In genomic region chr1:115251340-115251748, GRCh38 we compare ENCODE assay signal across 19 cellular contexts.
DNase-seq lines count a peak whose midpoint lies in the region; ATAC-seq, FAIRE-seq and TF ChIP-seq lines count a peak whose summit lies in the region.
"Had no signal": no experiment of that assay in that cellular context is flagged by ENCODE, and none has a peak within 500 bp of the region (broad histone marks: within the 10 kb centered on the region; RNA-seq: fewer than 3 reads in every experiment).

No MANE protein-coding gene starts in this region.

- H3K27me3 Mint-ChIP-seq in mesothelial cell of epicardium (ENCODE audit: low read depth): no peaks in the 10 kb centered on the region
- H3K27me3 Mint-ChIP-seq: dendritic cell treated with granulocyte-macrophage colony-stimulating factor and Interleukin-4, amounts not matched to agents 40 ng/mL and 50 ng/mL, for 4 days had no signal

- H3K4me1 ChIP-seq in HepG2 (ENCODE audit: insufficient read depth, low read length): no peaks in the 10 kb centered on the region
- H3K4me1 ChIP-seq: esophagus squamous epithelium had no signal

- H3K4me2 ChIP-seq in HepG2 (ENCODE audit: low read depth, low read length): no peak overlapping the region
- H3K4me2 ChIP-seq: PC-9 had no signal

- TF ChIP-seq CTCF in AG10803 (conservative IDR thresholded peaks at IDR 0.05; ENCODE audit: low read length) (no peak), epithelial cell of esophagus (IDR thresholded peaks at IDR 0.05; ENCODE audit: insufficient read depth, low read depth, low read length, missing control alignments) (no peak), mesothelial cell of epicardium (IDR thresholded peaks at IDR 0.05; ENCODE audit: unreplicated experiment) (no peak), HepG2 (CRISPR knock-in tag; IDR thresholded peaks at IDR 0.05) (no peak)

- 0% methylated on average over 2 of the region's 2 CpGs for WGBS in HepG2 (ENCODE audit: low lambda C conversion rate)

- no peak for TF ChIP-seq EP300 in HepG2 (IDR thresholded peaks at IDR 0.05; ENCODE audit: low read depth in 2 of 2, low read length in 2 of 2)
- TF ChIP-seq EP300 in HepG2 (CRISPR knock-in tag; IDR thresholded peaks at IDR 0.05; ENCODE audit: borderline replicate concordance): no peak

- intact Hi-C loops in HepG2 (cut with micrococcal nuclease; ENCODE audit: unreplicated experiment): no loop called here

- H3K27ac ChIP-seq in HepG2 (ENCODE audit: extremely low read length, insufficient read depth, low read length): no peak overlapping the region
- H3K27ac ChIP-seq: PC-9 had no signal

- H3K27me3 ChIP-seq in HepG2 (ENCODE audit: control insufficient read depth in 1 of 2, insufficient read depth in 2 of 2, low read length in 2 of 2): no peaks in the 10 kb centered on the region
- H3K27me3 ChIP-seq: esophagus squamous epithelium had no signal

- in situ Hi-C loops in HepG2 (cut with HindIII; ENCODE audit: extremely low pct_ligation_motif_present, low pct_unique_long_range_greater_than_20kb): no loop called here

- H3K79me2 ChIP-seq in HepG2 (ENCODE audit: insufficient read depth, low read length): no peaks in the 10 kb centered on the region

- no peaks in the 10 kb centered on the region for H3K36me3 ChIP-seq in HepG2 (replicated peaks in 1 of 2; ENCODE audit: control insufficient read depth in 1 of 2, insufficient read depth in 2 of 2, low read length in 2 of 2)
- H3K36me3 ChIP-seq: esophagus squamous epithelium had no signal

- no peaks in the 10 kb centered on the region for H4K20me1 ChIP-seq in HepG2 (ENCODE audit: insufficient read depth, low read length)

- no peak for FAIRE-seq in HepG2 (lab: Jason Lieb, UNC)

- H3K4me3 ChIP-seq in AG10803 (ENCODE audit: low read length): no peak overlapping the region
- H3K4me3 ChIP-seq in epithelial cell of esophagus (ENCODE audit: low read length): no peak overlapping the region
- H3K4me3 ChIP-seq in HepG2 (replicated peaks in 1 of 3; ENCODE audit: insufficient read depth in 1 of 3, low read depth in 2 of 3, low read length in 3 of 3): no peak overlapping the region
- H3K4me3 ChIP-seq: esophagus squamous epithelium, PC-9 had no signal

- POLR2A ChIA-PET in HepG2 (lab: Yijun Ruan, JAX): no interaction called here

- no peak for TF ChIP-seq RAD21 in HepG2 (CRISPR knock-in tag; IDR thresholded peaks at IDR 0.05)

- H3K9me3 Mint-ChIP-seq in mesothelial cell of epicardium: peaks cover 35% of the 10 kb centered on the region
- H3K9me3 Mint-ChIP-seq: dendritic cell treated with granulocyte-macrophage colony-stimulating factor and Interleukin-4, amounts not matched to agents 40 ng/mL and 50 ng/mL, for 4 days; T-helper 2 cell treated with Interferon-gamma antibody and Interleukin-4, amounts not matched to agents 5 μg/mL and 100 μg/mL, for 36 hours had no signal

- ATAC-seq in GM21619 (IDR thresholded peaks at IDR 0.05; ENCODE audit: unreplicated experiment) (no peak), HepG2 (no peak)
- ATAC-seq: activated CD4-positive, alpha-beta T cell treated with anti-CD3 and anti-CD28 coated beads for 36 hours; stimulated activated naive CD8-positive, alpha-beta T cell treated with anti-CD3 and anti-CD28 coated beads, Interleukin-15, amount 100 ng/mL, for 72 hours had no signal

- DNase-seq in AG10803 (ENCODE audit: low read depth): peak; percentile 66
- peak; percentile 56 for DNase-seq in RPMI7951 (ENCODE audit: low read depth)
- DNase-seq in epithelial cell of esophagus (ENCODE audit: low read depth): peak; percentile 29
- no peak for DNase-seq in mesothelial cell of epicardium (ENCODE audit: low spot score in 2 of 2, unreplicated experiment in 2 of 2)
- DNase-seq in HepG2 (ENCODE audit: low spot score): no peak
- no peak for DNase-seq in activated T-cell treated with anti-CD3 and anti-CD28 coated beads, Interleukin-2, amount 50 U/mL, for 48 hours
- DNase-seq in SKM-1 treated with dmso at 0.1 percent for 144 hours (lab: John Stamatoyannopoulos, UW; ENCODE audit: unreplicated experiment): no peak
- DNase-seq: activated CD4-positive, alpha-beta T cell treated with anti-CD3 and anti-CD28 coated beads for 36 hours; activated T-cell treated with anti-CD3 and anti-CD28 coated beads for 4 hours; AML-193; esophagus squamous epithelium; Kasumi-1; midbrain; PC-9; stimulated activated CD4-positive, alpha-beta T cell treated with anti-CD3 and anti-CD28 coated beads, Interleukin-12 subunit alpha, Interleukin-12 subunit beta, amount 100 ng/mL, for 4 hours; stimulated activated naive CD8-positive, alpha-beta T cell treated with anti-CD3 and anti-CD28 coated beads, Interleukin-15, amount 100 ng/mL, for 72 hours had no signal

- no TSS peak for BruUV-seq in HepG2 (replicated peaks; lab: Mats Ljungman, UMichigan)

- H3K4me1 Mint-ChIP-seq in mesothelial cell of epicardium: peaks cover 10% of the 10 kb centered on the region
- H3K4me1 Mint-ChIP-seq: activated CD4-positive, alpha-beta T cell treated with anti-CD3 and anti-CD28 coated beads for 36 hours; stimulated activated naive CD8-positive, alpha-beta T cell treated with anti-CD3 and anti-CD28 coated beads, Interleukin-15, amount 100 ng/mL, for 72 hours had no signal

- no peak for TF ChIP-seq POLR2A in HepG2 (IDR thresholded peaks at IDR 0.05; ENCODE audit: insufficient read depth in 1 of 2, low read depth in 2 of 2, low read length in 2 of 2)

- no peak overlapping the region for H2AFZ ChIP-seq in HepG2 (ENCODE audit: low read length)
- H2AFZ ChIP-seq: PC-9 had no signal

- peak overlapping the region; percentile 81 for H3K27ac Mint-ChIP-seq in mesothelial cell of epicardium
- H3K27ac Mint-ChIP-seq: activated CD4-positive, alpha-beta T cell treated with anti-CD3 and anti-CD28 coated beads for 36 hours; dendritic cell treated with granulocyte-macrophage colony-stimulating factor and Interleukin-4, amounts not matched to agents 40 ng/mL and 50 ng/mL, for 4 days; stimulated activated naive CD8-positive, alpha-beta T cell treated with anti-CD3 and anti-CD28 coated beads, Interleukin-15, amount 100 ng/mL, for 72 hours; T-helper 2 cell treated with Interferon-gamma antibody and Interleukin-4, amounts not matched to agents 5 μg/mL and 100 μg/mL, for 36 hours had no signal

- H3K36me3 Mint-ChIP-seq in mesothelial cell of epicardium: peaks cover 5% of the 10 kb centered on the region

- H3K9ac ChIP-seq in HepG2 (ENCODE audit: insufficient read depth, low read depth, low read length): no peak overlapping the region

- CTCF ChIA-PET in HepG2 (lab: Yijun Ruan, JAX; ENCODE audit: low intra/inter-chr PET ratio, low total read pairs): no interaction called here

- H3K9me3 ChIP-seq in HepG2 (ENCODE audit: low read length): no peaks in the 10 kb centered on the region

- no peak overlapping the region for H3K4me3 Mint-ChIP-seq in mesothelial cell of epicardium
- H3K4me3 Mint-ChIP-seq: activated CD4-positive, alpha-beta T cell treated with anti-CD3 and anti-CD28 coated beads for 36 hours; dendritic cell treated with granulocyte-macrophage colony-stimulating factor and Interleukin-4, amounts not matched to agents 40 ng/mL and 50 ng/mL, for 4 days; stimulated activated naive CD8-positive, alpha-beta T cell treated with anti-CD3 and anti-CD28 coated beads, Interleukin-15, amount 100 ng/mL, for 72 hours; T-helper 2 cell treated with Interferon-gamma antibody and Interleukin-4, amounts not matched to agents 5 μg/mL and 100 μg/mL, for 36 hours had no signal

TF ChIP-seq in HepG2, 621 proteins besides CTCF, POLR2A, EP300 and RAD21:
- no peak for TF ChIP-seq ZC3H13 (CRISPR knock-in tag; IDR thresholded peaks at IDR 0.05)
- TF ChIP-seq CAMTA2 (CRISPR knock-in tag; IDR thresholded peaks at IDR 0.05; ENCODE audit: borderline replicate concordance): no peak
- no peak for TF ChIP-seq EED (CRISPR knock-in tag; IDR thresholded peaks at IDR 0.05)
- TF ChIP-seq ZNF737 (CRISPR knock-in tag; IDR thresholded peaks at IDR 0.05; ENCODE audit: borderline replicate concordance): no peak

Comparison
In these comparisons a context has a peak if more than half of its experiments do, and no peak if none do; other contexts are left out.
1. DNase-seq: peak in AG10803 (single experiment), RPMI7951 (single experiment) and epithelial cell of esophagus (single experiment); none in mesothelial cell of epicardium (0 of 2), HepG2 (single experiment), activated T-cell treated with anti-CD3 and anti-CD28 coated beads, Interleukin-2, amount 50 U/mL, for 48 hours (0 of 2) and SKM-1 treated with dmso at 0.1 percent for 144 hours (single experiment).